ENCODE assay signal across 20 cellular contexts in the genomic region with DNA sequence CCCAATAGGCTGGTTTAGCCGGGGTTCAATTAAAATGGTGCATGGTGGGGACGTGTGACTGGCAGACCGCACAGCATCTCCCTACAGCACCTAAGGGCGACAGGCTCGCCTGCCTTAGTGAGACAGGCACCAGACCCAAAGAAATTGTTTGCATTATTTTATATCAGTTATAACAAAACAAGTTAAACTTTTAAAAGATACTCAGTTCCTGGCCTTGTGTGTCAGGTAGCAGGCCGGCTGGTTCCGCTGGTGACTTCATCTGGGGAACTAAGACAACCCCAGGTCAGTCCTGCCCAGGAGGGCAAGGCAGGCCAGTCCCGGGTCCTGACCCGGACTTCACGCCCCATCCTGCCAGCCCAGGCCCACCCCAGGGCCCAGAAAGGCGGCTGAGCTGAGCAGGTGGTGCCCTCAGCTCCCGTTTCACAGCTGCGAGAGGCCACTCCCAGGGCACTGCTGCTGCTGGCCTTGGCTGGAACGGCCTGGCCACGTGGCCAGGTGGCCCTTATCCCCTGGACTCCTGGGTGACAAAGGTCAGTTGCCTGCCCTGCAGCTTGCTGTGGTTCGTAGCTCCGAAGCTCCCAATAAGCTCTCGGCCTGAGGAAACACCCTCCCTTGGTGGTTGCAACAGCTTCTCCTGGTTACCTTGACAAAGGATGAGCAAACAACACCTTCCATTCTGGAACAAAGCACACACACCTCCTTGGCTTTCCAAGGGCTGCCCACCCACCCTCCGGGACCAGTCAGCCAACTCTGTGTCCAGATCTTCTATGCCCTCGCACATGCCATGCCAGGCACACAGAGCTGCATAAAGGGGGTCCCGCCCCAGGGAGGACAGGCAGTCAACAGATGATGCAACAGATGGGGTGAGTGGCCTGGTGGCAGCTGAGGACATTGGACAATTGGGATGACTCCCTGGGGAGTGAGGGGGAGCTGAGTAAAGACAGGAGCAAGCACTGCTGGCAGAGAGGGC. TPM values are rescaled to one million over a fixed set of nuclear protein-coding genes. Genes with fewer than 3 reads are reported as not detected.
DNase-seq lines count a peak whose midpoint lies in the region; ATAC-seq and TF ChIP-seq lines count a peak whose summit lies in the region.
"Had no signal": no experiment of that assay in that cellular context is flagged by ENCODE, and none has a peak within 500 bp of the region (broad histone marks: within the 10 kb centered on the region; RNA-seq: fewer than 3 reads in every experiment).

No MANE protein-coding gene starts in this region.

- H3K9ac ChIP-seq in colonic mucosa (ENCODE audit: low read depth in 2 of 2, low read length in 2 of 2), result no peak overlapping the region

- no peak for ATAC-seq in GM23338
- no peak for ATAC-seq in stimulated activated effector memory CD8-positive, alpha-beta T cell treated with anti-CD3 and anti-CD28 coated beads, Interleukin-12 subunit alpha, Interleukin-12 subunit beta, amount 100 ng/mL, for 72 hours
- ATAC-seq in GM19395 (IDR thresholded peaks at IDR 0.05; ENCODE audit: unreplicated experiment), result no peak
- ATAC-seq: activated T-helper 17 cell treated with anti-CD3 and anti-CD28 coated beads, Interleukin-2, amount 50 U/mL, for 72 hours; gastrocnemius medialis; left ventricle myocardium superior had no signal

- H3K4me1 ChIP-seq in GM23338 (ENCODE audit: insufficient read depth), result no peaks in the 10 kb centered on the region
- no peaks in the 10 kb centered on the region for H3K4me1 ChIP-seq in colonic mucosa
- no peaks in the 10 kb centered on the region for H3K4me1 ChIP-seq in left ventricle myocardium inferior
- H3K4me1 ChIP-seq: gastrocnemius medialis, uterus had no signal

- no peaks in the 10 kb centered on the region for H3K9me3 ChIP-seq in colonic mucosa
- peaks cover 13% of the 10 kb centered on the region for H3K9me3 ChIP-seq in left ventricle myocardium inferior (replicated peaks)
- H3K9me3 ChIP-seq: gastrocnemius medialis, ovary, uterus had no signal

- intact Hi-C loops in colonic mucosa (cut with DNase I) (no loop called here), left ventricle myocardium inferior (cut with micrococcal nuclease) (no loop called here)

- no peak overlapping the region for H2AFZ ChIP-seq in GM23338

- H3K27me3 ChIP-seq in GM23338 (ENCODE audit: insufficient read depth), result no peaks in the 10 kb centered on the region
- no peaks in the 10 kb centered on the region for H3K27me3 ChIP-seq in colonic mucosa
- no peaks in the 10 kb centered on the region for H3K27me3 ChIP-seq in left ventricle myocardium inferior (ENCODE audit: low read depth)
- H3K27me3 ChIP-seq: gastrocnemius medialis, ovary, uterus had no signal

- no peak overlapping the region for H3K4me2 ChIP-seq in GM23338

- H3F3A ChIP-seq in GM23338 (replicated peaks; ENCODE audit: low read depth), result no peaks in the 10 kb centered on the region

- peaks cover 5% of the 10 kb centered on the region for H3K9me3 Mint-ChIP-seq in GM23338
- H3K9me3 Mint-ChIP-seq in neural crest cell, result no peaks in the 10 kb centered on the region
- H3K9me3 Mint-ChIP-seq in stimulated activated effector memory CD8-positive, alpha-beta T cell treated with anti-CD3 and anti-CD28 coated beads, Interleukin-12 subunit alpha, Interleukin-12 subunit beta, amount 100 ng/mL, for 72 hours, result peaks cover 4% of the 10 kb centered on the region

- H3K27me3 Mint-ChIP-seq in GM23338 (ENCODE audit: insufficient read depth, low read depth, poor library complexity) (peaks cover 11% of the 10 kb centered on the region), neural crest cell (ENCODE audit: low read depth) (no peaks in the 10 kb centered on the region)
- H3K27me3 Mint-ChIP-seq: activated T-helper 17 cell treated with anti-CD3 and anti-CD28 coated beads, Interleukin-2, amount 50 U/mL, for 72 hours had no signal

- H3K4me3 ChIP-seq in GM23338 (no peak overlapping the region), colonic mucosa (no peak overlapping the region), left ventricle myocardium inferior (no peak overlapping the region)
- H3K4me3 ChIP-seq: gastrocnemius medialis, ovary, uterus had no signal

- H3K27ac Mint-ChIP-seq in GM23338 (peak overlapping the region; percentile 62; the same call in 1 of the 2 replicates), neural crest cell (ENCODE audit: unreplicated experiment) (peak overlapping the region; percentile 28)
- no peak overlapping the region for H3K27ac Mint-ChIP-seq in stimulated activated effector memory CD8-positive, alpha-beta T cell treated with anti-CD3 and anti-CD28 coated beads, Interleukin-12 subunit alpha, Interleukin-12 subunit beta, amount 100 ng/mL, for 72 hours
- H3K27ac Mint-ChIP-seq: activated T-helper 17 cell treated with anti-CD3 and anti-CD28 coated beads, Interleukin-2, amount 50 U/mL, for 72 hours; CD8-positive, alpha-beta memory T cell had no signal

- H3K27ac ChIP-seq in GM23338 (ENCODE audit: low read depth), result no peak overlapping the region
- no peak overlapping the region for H3K27ac ChIP-seq in colonic mucosa
- no peak overlapping the region for H3K27ac ChIP-seq in left ventricle myocardium inferior (replicated peaks)
- H3K27ac ChIP-seq: gastrocnemius medialis, ovary, uterus had no signal

- no peak for TF ChIP-seq CTCF in GM23338 (conservative IDR thresholded peaks at IDR 0.05; ENCODE audit: low read depth in 2 of 2)
- TF ChIP-seq CTCF in colonic mucosa (IDR thresholded peaks at IDR 0.05), result no peak
- no peak for TF ChIP-seq CTCF in neural crest cell (conservative IDR thresholded peaks at IDR 0.05)
- TF ChIP-seq CTCF in left ventricle myocardium inferior (IDR thresholded peaks at IDR 0.05; ENCODE audit: borderline replicate concordance), result no peak

- DNase-seq in GM23338 (ENCODE audit: low spot score) (no peak), NCI-H146 (lab: John Stamatoyannopoulos, UW) (peak; percentile 75), colonic mucosa (peak; percentile 53), neural crest cell (ENCODE audit: low read depth, low spot score) (no peak), left ventricle myocardium inferior (no peak), NCI-H128 (lab: John Stamatoyannopoulos, UW; ENCODE audit: unreplicated experiment) (no peak)
- no peak for DNase-seq in stimulated activated effector memory CD8-positive, alpha-beta T cell treated with anti-CD3 and anti-CD28 coated beads, Interleukin-12 subunit alpha, Interleukin-12 subunit beta, amount 100 ng/mL, for 72 hours (ENCODE audit: low spot score in 2 of 2)
- DNase-seq: CD8-positive, alpha-beta memory T cell; erythroblast; gastrocnemius medialis; HCEC 1CT; Kasumi-1; left ventricle myocardium superior; NCI-H1417 treated with DMSO at 0.1 percent for 48 hours had no signal

- H3K4me3 Mint-ChIP-seq in GM23338 (no peak overlapping the region), neural crest cell (no peak overlapping the region)
- no peak overlapping the region for H3K4me3 Mint-ChIP-seq in stimulated activated effector memory CD8-positive, alpha-beta T cell treated with anti-CD3 and anti-CD28 coated beads, Interleukin-12 subunit alpha, Interleukin-12 subunit beta, amount 100 ng/mL, for 72 hours
- H3K4me3 Mint-ChIP-seq: activated T-helper 17 cell treated with anti-CD3 and anti-CD28 coated beads, Interleukin-2, amount 50 U/mL, for 72 hours; CD8-positive, alpha-beta memory T cell had no signal

- H3K79me2 ChIP-seq in GM23338 (replicated peaks; ENCODE audit: insufficient read depth), result no peaks in the 10 kb centered on the region

- H3K4me1 Mint-ChIP-seq in GM23338, result no peaks in the 10 kb centered on the region; the same call in 2 of the 3 replicates
- no peaks in the 10 kb centered on the region for H3K4me1 Mint-ChIP-seq in neural crest cell
- no peaks in the 10 kb centered on the region for H3K4me1 Mint-ChIP-seq in stimulated activated effector memory CD8-positive, alpha-beta T cell treated with anti-CD3 and anti-CD28 coated beads, Interleukin-12 subunit alpha, Interleukin-12 subunit beta, amount 100 ng/mL, for 72 hours
- H3K4me1 Mint-ChIP-seq: activated T-helper 17 cell treated with anti-CD3 and anti-CD28 coated beads, Interleukin-2, amount 50 U/mL, for 72 hours; CD8-positive, alpha-beta memory T cell had no signal

- H3K36me3 ChIP-seq in GM23338 (ENCODE audit: insufficient read depth) (no peaks in the 10 kb centered on the region), colonic mucosa (no peaks in the 10 kb centered on the region), left ventricle myocardium inferior (no peaks in the 10 kb centered on the region)
- H3K36me3 ChIP-seq: gastrocnemius medialis, ovary, uterus had no signal

- H4K20me1 ChIP-seq in GM23338 (replicated peaks; ENCODE audit: insufficient read depth), result no peaks in the 10 kb centered on the region

- H3K36me3 Mint-ChIP-seq in GM23338 (ENCODE audit: low read depth), result no peaks in the 10 kb centered on the region
- no peaks in the 10 kb centered on the region for H3K36me3 Mint-ChIP-seq in neural crest cell (ENCODE audit: low read depth)
- H3K36me3 Mint-ChIP-seq in stimulated activated effector memory CD8-positive, alpha-beta T cell treated with anti-CD3 and anti-CD28 coated beads, Interleukin-12 subunit alpha, Interleukin-12 subunit beta, amount 100 ng/mL, for 72 hours, result no peaks in the 10 kb centered on the region

- H3K9me2 ChIP-seq in GM23338 (ENCODE audit: insufficient read depth), result no peaks in the 10 kb centered on the region

TF ChIP-seq in GM23338, 12 proteins besides CTCF, POLR2A, EP300 and RAD21 (continues in another document):
- TF ChIP-seq JUNB (IDR thresholded peaks at IDR 0.05; ENCODE audit: unreplicated experiment) (no peak), ZNF331 (CRISPR knock-in tag; IDR thresholded peaks at IDR 0.05; ENCODE audit: low read depth) (no peak), CREB1 (CRISPR knock-in tag; IDR thresholded peaks at IDR 0.05; ENCODE audit: low read depth) (no peak)

RNA-seq across cellular contexts. Expression of gene AGXT, which starts 11.3 kb away (rescaled TPM):
- not detected in 2 replicates for total RNA-seq in GM23338 (2014; rRNA removed; shearing (Covaris generic))
- not detected in 2 replicates for polyA plus RNA-seq in GM23338 (2016; fragmentation: Nextera tagmentation; extraction: Ambion mirVana)
- total RNA-seq in colonic mucosa (1 to 10 TPM; 1.9 to 6.1 TPM), neural crest cell (not detected in 2 replicates), left ventricle myocardium inferior (not detected)
- total RNA-seq: activated T-helper 17 cell treated with anti-CD3 and anti-CD28 coated beads, Interleukin-2, amount 50 U/mL, for 72 hours; bronchial epithelial cell; CD8-positive, alpha-beta memory T cell; dermis microvascular lymphatic vessel endothelial cell; uterus had no signal
- polyA plus RNA-seq: CD8-positive, alpha-beta memory T cell had no signal

RNA-seq across cellular contexts. Expression of gene KIF1A, which starts 37.3 kb away (rescaled TPM):
- total RNA-seq in GM23338 (2014; rRNA removed; shearing (Covaris generic)), result 183 and 214 TPM in 2 replicates
- polyA plus RNA-seq in GM23338 (2016; fragmentation: Nextera tagmentation; extraction: Ambion mirVana), result 158 and 169 TPM in 2 replicates
- total RNA-seq in colonic mucosa (1 to 10 TPM; 1.9 to 4.3 TPM), neural crest cell (90.9 and 91.3 TPM in 2 replicates), left ventricle myocardium inferior (2.0 TPM)
- total RNA-seq: bronchial epithelial cell had no signal
- polyA plus RNA-seq: CD8-positive, alpha-beta memory T cell had no signal

RNA-seq across cellular contexts. Expression of gene MAB21L4, which starts 38.6 kb away (rescaled TPM):
- not detected in 2 replicates for total RNA-seq in GM23338 (2014; rRNA removed; shearing (Covaris generic))
- 0.10 TPM in 1 of 2 replicates, not detected in the other for polyA plus RNA-seq in GM23338 (2016; fragmentation: Nextera tagmentation; extraction: Ambion mirVana)
- 10 to 100 TPM in 1 of 2 donors, 1 to 10 TPM in 1; 6.1 to 22.2 TPM for total RNA-seq in colonic mucosa
- not detected in 2 replicates for total RNA-seq in neural crest cell
- not detected for total RNA-seq in left ventricle myocardium inferior
- total RNA-seq: activated T-helper 17 cell treated with anti-CD3 and anti-CD28 coated beads, Interleukin-2, amount 50 U/mL, for 72 hours; CD8-positive, alpha-beta memory T cell; dermis microvascular lymphatic vessel endothelial cell; gastrocnemius medialis; left ventricle myocardium superior had no signal
- polyA plus RNA-seq: CD8-positive, alpha-beta memory T cell had no signal

RNA-seq across cellular contexts. Expression of gene CROCC2, which starts 48.8 kb away (rescaled TPM):
- total RNA-seq in GM23338 (2014; rRNA removed; shearing (Covaris generic)), result not detected in 2 replicates
- not detected in 2 replicates for polyA plus RNA-seq in GM23338 (2016; fragmentation: Nextera tagmentation; extraction: Ambion mirVana)
- total RNA-seq in colonic mucosa (under 1 TPM in 1 of 2 donors, not detected in 1; 0.05 TPM), neural crest cell (not detected in 2 replicates), left ventricle myocardium inferior (not detected)
- total RNA-seq: activated T-helper 17 cell treated with anti-CD3 and anti-CD28 coated beads, Interleukin-2, amount 50 U/mL, for 72 hours; bronchial epithelial cell; CD8-positive, alpha-beta memory T cell; dermis microvascular lymphatic vessel endothelial cell; left ventricle myocardium superior had no signal
- polyA plus RNA-seq: CD8-positive, alpha-beta memory T cell had no signal

Comparison
In these comparisons a context has a peak if more than half of its experiments do, and no peak if none do; other contexts are left out.
1. DNase-seq: peak in NCI-H146 (single experiment) and colonic mucosa (single experiment); none in GM23338 (single experiment), neural crest cell (single experiment), stimulated activated effector memory CD8-positive, alpha-beta T cell treated with anti-CD3 and anti-CD28 coated beads, Interleukin-12 subunit alpha, Interleukin-12 subunit beta, amount 100 ng/mL, for 72 hours (0 of 2), left ventricle myocardium inferior (single experiment) and NCI-H128 (single experiment).
2. RNA of gene KIF1A, which starts 37.3 kb away (total RNA-seq): 183 to 214 TPM in GM23338 and 90.9 to 91.3 TPM in neural crest cell; 1.9 to 4.3 TPM in colonic mucosa and 2.0 TPM in left ventricle myocardium inferior (single experiment); every median in the first group is over 10 times any median in the second.